8 cellular contexts compared by ENCODE assay signal in the genomic region with DNA sequence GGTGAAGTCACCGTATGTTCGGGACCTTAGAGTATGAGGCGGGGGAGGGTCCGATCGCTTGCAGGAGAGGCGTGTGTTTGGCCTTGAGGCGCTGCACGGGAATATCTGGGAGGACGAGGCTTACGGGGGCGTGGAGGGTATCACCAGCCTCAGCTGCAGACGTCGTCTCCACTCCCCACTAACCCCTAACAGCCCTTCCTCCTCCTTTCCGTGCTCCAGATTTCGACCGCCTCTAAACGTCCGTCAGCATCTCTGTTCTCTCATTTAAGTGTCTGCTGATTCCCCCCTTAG. TPM values are rescaled to one million over a fixed set of nuclear protein-coding genes. Genes with fewer than 3 reads are reported as not detected.
DNase-seq lines count a peak whose midpoint lies in the region; ATAC-seq and TF ChIP-seq lines count a peak whose summit lies in the region.

No MANE protein-coding gene starts in this region.

- WGBS in GM23248 (ENCODE audit: low coverage in 1 of 2, low lambda C conversion rate in 2 of 2, missing lambda C conversion rate in 2 of 2), 2 experiments: 1% methylated on average over 18 of the region's 18 CpGs
- WGBS in ovary, 3 donors: 0% methylated on average over 18 of the region's 18 CpGs

- DNase-seq in GM23248 (no peak), SJCRH30 (no peak), fibroblast of pulmonary artery (ENCODE audit: low read depth) (no peak), ovary (peak in 1 of 5 donors; percentile 24), NCI-H1694 treated with DMSO at 0.1 percent for 48 hours (lab: John Stamatoyannopoulos, UW) (no peak)
- DNase-seq in effector CD8-positive, alpha-beta T cell (lab: John Stamatoyannopoulos, UW): no peak

- peak overlapping the region; percentile 86 for H3K4me2 ChIP-seq in GM23248 (ENCODE audit: unreplicated experiment)

- H3F3A ChIP-seq in GM23248 (ENCODE audit: insufficient read depth): peaks cover 7% of the 10 kb centered on the region; the same call in 1 of the 2 replicates

- H2AFZ ChIP-seq in GM23248: peak overlapping the region; percentile 98

- H3K27ac ChIP-seq in GM23248 (peak overlapping the region; percentile 91), SJCRH30 (peak overlapping the region; percentile 72), ovary (peak overlapping the region in 1 of 2 donors; percentile 60)

- no peak for ATAC-seq in HG02642 (IDR thresholded peaks at IDR 0.05; ENCODE audit: poor library complexity, unreplicated experiment)
- ATAC-seq in HG03354 (IDR thresholded peaks at IDR 0.05; ENCODE audit: poor library complexity, severe bottlenecking, unreplicated experiment): no peak

- H3K36me3 ChIP-seq in GM23248 (ENCODE audit: low read depth) (peaks cover 27% of the 10 kb centered on the region), SJCRH30 (peaks cover 25% of the 10 kb centered on the region), ovary (no peaks in the 10 kb centered on the region)

- in situ Hi-C loops in GM23248 (cut with MboI): no loop called here

- no peak for TF ChIP-seq POLR2A in ovary (IDR thresholded peaks at IDR 0.05)

- peak overlapping the region; percentile 99 for H3K9ac ChIP-seq in GM23248

- H3K27me3 ChIP-seq in GM23248 (replicated peaks; ENCODE audit: insufficient read depth): no peaks in the 10 kb centered on the region
- no peaks in the 10 kb centered on the region for H3K27me3 ChIP-seq in SJCRH30
- H3K27me3 ChIP-seq in ovary: no peaks in the 10 kb centered on the region

- no peak for TF ChIP-seq CTCF in fibroblast of pulmonary artery (IDR thresholded peaks at IDR 0.05; ENCODE audit: low read length, missing control alignments)
- no peak for TF ChIP-seq CTCF in ovary (IDR thresholded peaks at IDR 0.05)

- H3K79me2 ChIP-seq in GM23248 (ENCODE audit: insufficient read depth): peaks cover 63% of the 10 kb centered on the region

- H3K9me3 ChIP-seq in GM23248 (ENCODE audit: low read depth) (no peaks in the 10 kb centered on the region), SJCRH30 (replicated peaks) (no peaks in the 10 kb centered on the region), ovary (no peaks in the 10 kb centered on the region)

- H3K4me1 ChIP-seq in GM23248 (ENCODE audit: insufficient read depth) (peaks cover 18% of the 10 kb centered on the region; the same call in 1 of the 2 replicates), SJCRH30 (no peaks in the 10 kb centered on the region), ovary (ENCODE audit: insufficient read depth) (no peaks in the 10 kb centered on the region)

- intact Hi-C loops in ovary (cut with DNase I): no loop called here

- no peak for TF ChIP-seq EP300 in ovary (IDR thresholded peaks at IDR 0.05)

- H4K20me1 ChIP-seq in GM23248 (ENCODE audit: insufficient read depth): no peaks in the 10 kb centered on the region

- H3K4me3 ChIP-seq in GM23248 (peak overlapping the region; percentile 95), SJCRH30 (peak overlapping the region; percentile 92), fibroblast of pulmonary artery (replicated peaks; ENCODE audit: low read depth, low read length) (peak overlapping the region; percentile 79), ovary (peak overlapping the region; percentile 95)

- H3K9me2 ChIP-seq in GM23248 (ENCODE audit: insufficient read depth): no peaks in the 10 kb centered on the region

RNA-seq across cellular contexts. Expression of gene ZNF12, which starts 23.5 kb away (rescaled TPM):
- 19.9 and 21.9 TPM in 2 replicates for total RNA-seq in GM23248 (2014; rRNA removed; shearing (Covaris generic))
- polyA plus RNA-seq in GM23248 (2016; fragmentation: Nextera tagmentation; extraction: Ambion mirVana): 12.9 and 13.0 TPM in 2 replicates
- total RNA-seq in SJCRH30 (2014; rRNA removed; shearing (Covaris generic)): 37.7 and 41.6 TPM in 2 replicates
- total RNA-seq in ovary: 10 to 100 TPM; 17.0 to 33.7 (median 29.0) TPM
- 10 to 100 TPM; 14.1 to 14.9 TPM for polyA plus RNA-seq in ovary

RNA-seq across cellular contexts. Expression of gene RSPH10B2, which starts 23.6 kb away (rescaled TPM):
- total RNA-seq in GM23248 (2014; rRNA removed; shearing (Covaris generic)): 0.76 TPM in 1 of 2 replicates, not detected in the other
- polyA plus RNA-seq in GM23248 (2016; fragmentation: Nextera tagmentation; extraction: Ambion mirVana): not detected in 2 replicates
- total RNA-seq in SJCRH30 (2014; rRNA removed; shearing (Covaris generic)): 0.10 and 0.18 TPM in 2 replicates
- 10 to 100 TPM in 1 of 7 donors, 1 to 10 TPM in 1, under 1 TPM in 3, not detected in 2; 0.28 to 14.7 (median 0.79) TPM for total RNA-seq in ovary
- under 1 TPM; 0.07 to 0.19 TPM for polyA plus RNA-seq in ovary
